Comparison of ENCODE assay signal across 17 cellular contexts in genomic region chr5:19497229-19497815, GRCh38.
A peak's percentile ranks its signal among the peaks of the same experiment; 100 is the strongest.
DNase-seq lines count a peak whose midpoint lies in the region; TF ChIP-seq lines count a peak whose summit lies in the region.
"Had no signal": no experiment of that assay in that cellular context is flagged by ENCODE, and none has a peak within 500 bp of the region (broad histone marks: within the 10 kb centered on the region; RNA-seq: fewer than 3 reads in every experiment).

No MANE protein-coding gene starts in this region.

- H3K4me3 ChIP-seq in LNCaP clone FGC (ENCODE audit: low read depth, low read length) (no peak overlapping the region), skeletal muscle cell (ENCODE audit: low read depth, low read length) (no peak overlapping the region), spleen (no peak overlapping the region), WERI-Rb-1 (ENCODE audit: low read depth, low read length) (no peak overlapping the region)

- H3K4me1 ChIP-seq in spleen, result no peaks in the 10 kb centered on the region
- H3K4me1 ChIP-seq: BE2C had no signal

- DNase-seq in LNCaP clone FGC (ENCODE audit: low read depth) (peak; percentile 87), caudate nucleus (lab: John Stamatoyannopoulos, UW) (peak in 1 of 61 donors; percentile 57), skeletal muscle cell (ENCODE audit: low read depth) (peak; percentile 85), pons (ENCODE audit: low spot score) (no peak), spleen (no peak), WERI-Rb-1 (no peak)
- DNase-seq: ACHN; BE2C; CD4-positive, CD25-positive, alpha-beta regulatory T cell; CD8-positive, alpha-beta memory T cell; COR-L47; DMS 273 treated with DMSO at 0.1 percent for 48 hours; DMS53; DND-41; EL; HCEC 1CT had no signal

- TF ChIP-seq POLR2A in spleen (IDR thresholded peaks at IDR 0.05), result no peak

- intact Hi-C loops in spleen (cut with DNase I; ENCODE audit: low total_unique reads), result no loop called here

- no peaks in the 10 kb centered on the region for H3K27me3 ChIP-seq in spleen (replicated peaks in 1 of 7)
- H3K27me3 ChIP-seq in WERI-Rb-1 (ENCODE audit: insufficient read depth, low read depth, severe bottlenecking), result no peaks in the 10 kb centered on the region
- H3K27me3 ChIP-seq: BE2C had no signal

- TF ChIP-seq CTCF in LNCaP clone FGC (IDR thresholded peaks at IDR 0.05; ENCODE audit: control insufficient read depth, extremely low read depth, insufficient read depth), result no peak
- no peak for TF ChIP-seq CTCF in spleen (IDR thresholded peaks at IDR 0.05 in 8 of 11, conservative IDR thresholded peaks at IDR 0.05 in 3 of 11)
- TF ChIP-seq CTCF in WERI-Rb-1 (IDR thresholded peaks at IDR 0.05; ENCODE audit: low read depth, low read length), result no peak

- peak overlapping the region; percentile 32 for H3K27ac ChIP-seq in caudate nucleus (ENCODE audit: low read depth, low read length)
- no peak overlapping the region for H3K27ac ChIP-seq in spleen
- H3K27ac ChIP-seq in WERI-Rb-1, result no peak overlapping the region
- H3K27ac ChIP-seq: HL-60 had no signal

- WGBS in spleen, 5 donors, result 67 to 88% (median 76%) methylated on average over 3 of the region's 3 CpGs

- H3K9me3 ChIP-seq in spleen (no peaks in the 10 kb centered on the region), WERI-Rb-1 (ENCODE audit: severe bottlenecking) (no peaks in the 10 kb centered on the region)
- H3K9me3 ChIP-seq: BE2C had no signal

- H3K36me3 ChIP-seq in spleen (no peaks in the 10 kb centered on the region), WERI-Rb-1 (no peaks in the 10 kb centered on the region)
- H3K36me3 ChIP-seq: BE2C had no signal

Comparison
In these comparisons a context has a peak if more than half of its experiments do, and no peak if none do; other contexts are left out.
1. DNase-seq: peak in LNCaP clone FGC (single experiment) and skeletal muscle cell (single experiment); none in pons (single experiment), spleen (single experiment) and WERI-Rb-1 (single experiment).